In genomic region chr1:51520700-51521248, GRCh38 we compare ENCODE assay signal across 13 cellular contexts. TPM values are rescaled to one million over a fixed set of nuclear protein-coding genes. Genes with fewer than 3 reads are reported as not detected.
DNase-seq lines count a peak whose midpoint lies in the region; ATAC-seq and TF ChIP-seq lines count a peak whose summit lies in the region.
"Had no signal": no experiment of that assay in that cellular context is flagged by ENCODE, and none has a peak within 500 bp of the region (broad histone marks: within the 10 kb centered on the region; RNA-seq: fewer than 3 reads in every experiment).

No MANE protein-coding gene starts in this region.

- CTCF ChIA-PET in activated CD4-positive, alpha-beta T cell treated with anti-CD3 and anti-CD28 coated beads, Interleukin-2, amount 10 ng/mL, durations not matched to agents 7 days and 5 days (lab: Charles Lee) = interaction anchor here (1.0 kb wide), 1 partner anchor 15 kb away, joined by 4 read pairs; no protein-coding TSS in a partner anchor
- CTCF ChIA-PET in activated B cell treated with CpG ODN at 0.5 μM for 24 hours (lab: Charles Lee) = interaction anchor here (1.3 kb wide), 1 partner anchor 14 kb away, joined by 3 read pairs; no protein-coding TSS in a partner anchor

- H3K36me3 ChIP-seq in MG63 = 0 out of 2 replicates have a peak, but pooled peaks cover 2% of the 10 kb centered on the region

- no peaks in the 10 kb centered on the region for H3K9me3 ChIP-seq in MG63

- peaks cover 3% of the 10 kb centered on the region for H3K9me3 Mint-ChIP-seq in activated CD4-positive, alpha-beta T cell treated with anti-CD3 and anti-CD28 coated beads, Interleukin-2, amount 10 ng/mL, durations not matched to agents 7 days and 5 days
- H3K9me3 Mint-ChIP-seq in activated B cell treated with CpG ODN at 0.5 μM for 24 hours = no peaks in the 10 kb centered on the region

- peak; percentile 16 for DNase-seq in activated CD4-positive, alpha-beta T cell treated with anti-CD3 and anti-CD28 coated beads, Interleukin-2, amount 10 ng/mL, durations not matched to agents 7 days and 5 days
- DNase-seq in activated CD4-positive, alpha-beta T cell treated with anti-CD3 and anti-CD28 coated beads, Interleukin-2, amount 50 U/mL, for 4 hours = no peak
- DNase-seq in activated B cell treated with CpG ODN at 0.5 μM for 24 hours (no peak), globus pallidus (ENCODE audit: low spot score) (peak; percentile 14), MG63 (no peak), glomerular visceral epithelial cell (ENCODE audit: extremely low spot score) (no peak), NAMALWA (ENCODE audit: low spot score) (no peak)
- DNase-seq: 8988T; activated CD4-positive, alpha-beta T cell treated with anti-CD3 and anti-CD28 coated beads, Interleukin-2, amount 50 U/mL, for 48 hours; anterior cingulate cortex; DMS153 had no signal

- intact Hi-C loops in activated B cell treated with CpG ODN at 0.5 μM for 24 hours (cut with micrococcal nuclease) = no loop called here

- H3K27me3 ChIP-seq in MG63 = no peaks in the 10 kb centered on the region

- peaks cover 39% of the 10 kb centered on the region for H3K4me1 Mint-ChIP-seq in activated CD4-positive, alpha-beta T cell treated with anti-CD3 and anti-CD28 coated beads, Interleukin-2, amount 10 ng/mL, durations not matched to agents 7 days and 5 days
- H3K4me1 Mint-ChIP-seq in activated B cell treated with CpG ODN at 0.5 μM for 24 hours = peaks cover 41% of the 10 kb centered on the region

- no peak for ATAC-seq in activated B cell treated with CpG ODN at 0.5 μM for 24 hours (ENCODE audit: low read depth)
- ATAC-seq: SK-N-SH treated with all-trans-retinoic acid at 6 μM for 48 hours had no signal

- H3K27ac Mint-ChIP-seq in activated CD4-positive, alpha-beta T cell treated with anti-CD3 and anti-CD28 coated beads, Interleukin-2, amount 10 ng/mL, durations not matched to agents 7 days and 5 days = peak overlapping the region; percentile 20
- H3K27ac Mint-ChIP-seq in activated B cell treated with CpG ODN at 0.5 μM for 24 hours = peak overlapping the region; percentile 70

- no peaks in the 10 kb centered on the region for H3K27me3 Mint-ChIP-seq in activated CD4-positive, alpha-beta T cell treated with anti-CD3 and anti-CD28 coated beads, Interleukin-2, amount 10 ng/mL, durations not matched to agents 7 days and 5 days
- no peaks in the 10 kb centered on the region for H3K27me3 Mint-ChIP-seq in activated B cell treated with CpG ODN at 0.5 μM for 24 hours

- H3K36me3 Mint-ChIP-seq in activated CD4-positive, alpha-beta T cell treated with anti-CD3 and anti-CD28 coated beads, Interleukin-2, amount 10 ng/mL, durations not matched to agents 7 days and 5 days (ENCODE audit: low read depth) = peaks cover 4% of the 10 kb centered on the region
- H3K36me3 Mint-ChIP-seq in activated B cell treated with CpG ODN at 0.5 μM for 24 hours (ENCODE audit: low read depth) = peaks cover 13% of the 10 kb centered on the region

- TF ChIP-seq CTCF in activated B cell treated with CpG ODN at 0.5 μM for 24 hours (IDR thresholded peaks at IDR 0.05) = no peak

- no peak overlapping the region for H3K4me3 Mint-ChIP-seq in activated CD4-positive, alpha-beta T cell treated with anti-CD3 and anti-CD28 coated beads, Interleukin-2, amount 10 ng/mL, durations not matched to agents 7 days and 5 days
- H3K4me3 Mint-ChIP-seq in activated B cell treated with CpG ODN at 0.5 μM for 24 hours = no peak overlapping the region

- no peak overlapping the region for H3K4me3 ChIP-seq in MG63

- POLR2A ChIA-PET in activated CD4-positive, alpha-beta T cell treated with anti-CD3 and anti-CD28 coated beads, Interleukin-2, amount 10 ng/mL, durations not matched to agents 7 days and 5 days (lab: Charles Lee) = no interaction called here
- POLR2A ChIA-PET in activated B cell treated with CpG ODN at 0.5 μM for 24 hours (lab: Charles Lee) = interaction anchor here (0.6 to 1.1 kb wide), 3 partner anchors 14 to 73 kb away, joined by 3 to 4 read pairs (median 3); no protein-coding TSS in a partner anchor

- peak overlapping the region; percentile 23 for H3K27ac ChIP-seq in temporal lobe (ENCODE audit: low read depth, low read length)

RNA-seq across cellular contexts. Expression of gene EPS15, which starts 1.7 kb away (rescaled TPM):
- 10 to 100 TPM; 53.9 to 58.8 TPM for total RNA-seq in activated CD4-positive, alpha-beta T cell treated with anti-CD3 and anti-CD28 coated beads, Interleukin-2, amount 10 ng/mL, durations not matched to agents 7 days and 5 days
- total RNA-seq in activated B cell treated with CpG ODN at 0.5 μM for 24 hours = 150 and 151 TPM in 2 replicates
- total RNA-seq in temporal lobe = 152 TPM
- total RNA-seq in MG63 (2014; rRNA removed; shearing (Covaris generic); ENCODE audit: low replicate concordance) = 9.3 and 11.4 TPM in 2 replicates

Comparison
In these comparisons a context has a peak if more than half of its experiments do, and no peak if none do; other contexts are left out.
1. DNase-seq: peak in activated CD4-positive, alpha-beta T cell treated with anti-CD3 and anti-CD28 coated beads, Interleukin-2, amount 10 ng/mL, durations not matched to agents 7 days and 5 days (single experiment) and globus pallidus (single experiment); none in activated CD4-positive, alpha-beta T cell treated with anti-CD3 and anti-CD28 coated beads, Interleukin-2, amount 50 U/mL, for 4 hours (0 of 2), activated B cell treated with CpG ODN at 0.5 μM for 24 hours (single experiment), MG63 (single experiment), glomerular visceral epithelial cell (single experiment) and NAMALWA (single experiment).